15 cellular contexts compared by ENCODE assay signal in the genomic region with DNA sequence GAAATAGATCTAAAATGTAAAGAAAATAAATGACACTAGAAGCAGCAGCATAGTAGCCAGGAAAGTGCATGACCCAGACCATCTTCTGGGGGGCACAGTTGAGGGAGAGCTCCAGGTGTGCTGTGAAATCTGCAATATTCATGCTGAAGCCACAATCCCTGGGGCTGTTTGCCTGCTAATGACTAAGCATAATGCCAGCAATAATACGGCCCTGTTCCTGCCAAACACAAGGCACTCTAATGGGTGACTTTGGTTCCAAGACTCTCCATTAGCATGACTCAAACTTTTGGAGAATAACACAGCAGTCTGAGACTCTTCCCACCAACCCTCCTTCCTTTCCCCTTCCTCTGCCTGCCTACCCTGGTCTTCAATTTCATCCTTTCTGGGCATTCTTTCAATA.
A peak's percentile ranks its signal among the peaks of the same experiment; 100 is the strongest.
DNase-seq lines count a peak whose midpoint lies in the region; ATAC-seq and TF ChIP-seq lines count a peak whose summit lies in the region.
"Had no signal": no experiment of that assay in that cellular context is flagged by ENCODE, and none has a peak within 500 bp of the region (broad histone marks: within the 10 kb centered on the region; RNA-seq: fewer than 3 reads in every experiment).

No MANE protein-coding gene starts in this region.

- CTCF ChIA-PET in MCF 10A (lab: Yijun Ruan, JAX) = interaction anchor here (0.5 to 0.6 kb wide), 2 partner anchors 205 to 765 kb away, joined by 3 read pairs; no protein-coding TSS in a partner anchor
- CTCF ChIA-PET in PC-3 (lab: Charles Lee) = no interaction called here

- no peak for TF ChIP-seq POLR2A in breast epithelium (IDR thresholded peaks at IDR 0.05)

- POLR2A ChIA-PET in MCF 10A (lab: Yijun Ruan, JAX) = no interaction called here
- POLR2A ChIA-PET in PC-3 (lab: Charles Lee; ENCODE audit: unreplicated experiment) = no interaction called here

- no peaks in the 10 kb centered on the region for H3K36me3 Mint-ChIP-seq in MCF 10A (ENCODE audit: insufficient read depth, unreplicated experiment)
- H3K36me3 Mint-ChIP-seq: mesothelial cell of epicardium had no signal

- H3K36me3 ChIP-seq in breast epithelium (no peaks in the 10 kb centered on the region), PC-3 (ENCODE audit: low read depth, low read length) (no peaks in the 10 kb centered on the region), lower lobe of right lung (no peaks in the 10 kb centered on the region)

- H3K27me3 Mint-ChIP-seq in MCF 10A (ENCODE audit: insufficient read depth, unreplicated experiment) = no peaks in the 10 kb centered on the region
- H3K27me3 Mint-ChIP-seq: activated naive CD4-positive, alpha-beta T cell treated with anti-CD3 and anti-CD28 coated beads, Interleukin-2, amount 10 ng/mL, durations not matched to agents 7 days and 5 days; B cell had no signal

- BruUV-seq in MCF 10A (replicated peaks; lab: Mats Ljungman, UMichigan) = no TSS peak
- no TSS peak for BruUV-seq in PC-3 (replicated peaks; lab: Mats Ljungman, UMichigan)

- DNase-seq in MCF 10A (ENCODE audit: unreplicated experiment) (peak; percentile 34), breast epithelium (ENCODE audit: low spot score in 2 of 2) (no peak), PC-3 (peak; percentile 94), fibroblast of gingiva (ENCODE audit: low read depth) (peak; percentile 55), NCI-H1092 (lab: John Stamatoyannopoulos, UW) (no peak), SKM-1 (lab: John Stamatoyannopoulos, UW; ENCODE audit: unreplicated experiment) (no peak), RKO (ENCODE audit: low spot score) (no peak), lower lobe of right lung (no peak)
- DNase-seq: activated CD8-positive, alpha-beta memory T cell treated with anti-CD3 and anti-CD28 coated beads for 24 hours; activated naive CD4-positive, alpha-beta T cell treated with anti-CD3 and anti-CD28 coated beads, Interleukin-2, amount 10 ng/mL, durations not matched to agents 7 days and 5 days; GOT3; NCI-H1048 had no signal

- no peak overlapping the region for H3K27ac Mint-ChIP-seq in MCF 10A (ENCODE audit: low read depth, unreplicated experiment)
- H3K27ac Mint-ChIP-seq: activated naive CD4-positive, alpha-beta T cell treated with anti-CD3 and anti-CD28 coated beads, Interleukin-2, amount 10 ng/mL, durations not matched to agents 7 days and 5 days; B cell; mesothelial cell of epicardium; T-helper 2 cell treated with Interferon-gamma antibody and Interleukin-4, amounts not matched to agents 5 μg/mL and 100 μg/mL, for 36 hours had no signal

- no peak overlapping the region for H3K4me3 ChIP-seq in breast epithelium
- no peak overlapping the region for H3K4me3 ChIP-seq in PC-3 (ENCODE audit: low read length)
- H3K4me3 ChIP-seq in lower lobe of right lung = no peak overlapping the region

- no peaks in the 10 kb centered on the region for H4K20me1 ChIP-seq in PC-3 (ENCODE audit: low read length)

- H3F3A ChIP-seq in PC-3 (ENCODE audit: low read length, unreplicated experiment) = peaks cover 4% of the 10 kb centered on the region

- no peaks in the 10 kb centered on the region for H3K9me3 ChIP-seq in breast epithelium
- no peaks in the 10 kb centered on the region for H3K9me3 ChIP-seq in PC-3 (ENCODE audit: low read length)
- H3K9me3 ChIP-seq in lower lobe of right lung = no peaks in the 10 kb centered on the region

- TF ChIP-seq CTCF in MCF 10A (IDR thresholded peaks at IDR 0.05; ENCODE audit: unreplicated experiment) (no peak), breast epithelium (IDR thresholded peaks at IDR 0.05) (no peak), PC-3 (conservative IDR thresholded peaks at IDR 0.05; ENCODE audit: low read depth, low read length) (no peak), lower lobe of right lung (IDR thresholded peaks at IDR 0.05) (no peak)

- ATAC-seq in PC-3 = peak; percentile 78
- no peak for ATAC-seq in lower lobe of right lung

- no peaks in the 10 kb centered on the region for H3K9me2 ChIP-seq in PC-3 (replicated peaks; ENCODE audit: low read length)

- H3K27me3 ChIP-seq in breast epithelium (no peaks in the 10 kb centered on the region), PC-3 (ENCODE audit: low read length) (no peaks in the 10 kb centered on the region), lower lobe of right lung (ENCODE audit: low read depth) (no peaks in the 10 kb centered on the region)

- H3K4me1 Mint-ChIP-seq in MCF 10A (ENCODE audit: insufficient read depth, unreplicated experiment) = peaks cover 12% of the 10 kb centered on the region
- H3K4me1 Mint-ChIP-seq: mesothelial cell of epicardium had no signal

- H3K27ac ChIP-seq in breast epithelium = no peak overlapping the region
- H3K27ac ChIP-seq in PC-3 (ENCODE audit: low read length) = peak overlapping the region; percentile 77
- no peak overlapping the region for H3K27ac ChIP-seq in lower lobe of right lung

- no peak overlapping the region for H3K9ac ChIP-seq in PC-3 (ENCODE audit: low read length)

- intact Hi-C loops in MCF 10A (cut with micrococcal nuclease) (loop anchor here (10.0 kb wide), 1 partner anchor 155 kb away; no protein-coding TSS in a partner anchor), breast epithelium (cut with DNase I; ENCODE audit: low total_unique reads) (no loop called here), PC-3 (cut with micrococcal nuclease) (loop anchor here (1.0 to 10.0 kb wide), 5 partner anchors 72 to 435 kb away; no protein-coding TSS in a partner anchor), lower lobe of right lung (cut with DNase I) (no loop called here)

- H2AFZ ChIP-seq in PC-3 (ENCODE audit: low read length) = no peak overlapping the region

- no peaks in the 10 kb centered on the region for H3K79me2 ChIP-seq in PC-3 (ENCODE audit: low read length)

- no peak overlapping the region for H3K4me3 Mint-ChIP-seq in MCF 10A (ENCODE audit: unreplicated experiment)
- H3K4me3 Mint-ChIP-seq: activated naive CD4-positive, alpha-beta T cell treated with anti-CD3 and anti-CD28 coated beads, Interleukin-2, amount 10 ng/mL, durations not matched to agents 7 days and 5 days; B cell; mesothelial cell of epicardium; T-helper 2 cell treated with Interferon-gamma antibody and Interleukin-4, amounts not matched to agents 5 μg/mL and 100 μg/mL, for 36 hours had no signal

- no peaks in the 10 kb centered on the region for H3K9me3 Mint-ChIP-seq in MCF 10A (ENCODE audit: unreplicated experiment)
- H3K9me3 Mint-ChIP-seq: activated naive CD4-positive, alpha-beta T cell treated with anti-CD3 and anti-CD28 coated beads, Interleukin-2, amount 10 ng/mL, durations not matched to agents 7 days and 5 days; mesothelial cell of epicardium; T-helper 2 cell treated with Interferon-gamma antibody and Interleukin-4, amounts not matched to agents 5 μg/mL and 100 μg/mL, for 36 hours had no signal

- peak overlapping the region; percentile 16; the same call in 1 of the 2 replicates for H3K4me2 ChIP-seq in PC-3 (ENCODE audit: low read length)

- no peaks in the 10 kb centered on the region for H3K4me1 ChIP-seq in breast epithelium
- H3K4me1 ChIP-seq in PC-3 (ENCODE audit: insufficient read depth, low read length) = peaks cover 65% of the 10 kb centered on the region
- H3K4me1 ChIP-seq in lower lobe of right lung = no peaks in the 10 kb centered on the region

Comparison
In these comparisons a context has a peak if more than half of its experiments do, and no peak if none do; other contexts are left out.
1. DNase-seq: peak in MCF 10A (single experiment), PC-3 (single experiment) and fibroblast of gingiva (single experiment); none in breast epithelium (0 of 2), NCI-H1092 (single experiment), SKM-1 (single experiment), RKO (single experiment) and lower lobe of right lung (single experiment).
2. intact Hi-C loops: an anchor here in MCF 10A (10.0 kb wide) and PC-3 (1.0 to 10.0 kb wide); none called in breast epithelium and lower lobe of right lung.